Comparison of ENCODE assay signal across 8 cellular contexts in the genomic region with DNA sequence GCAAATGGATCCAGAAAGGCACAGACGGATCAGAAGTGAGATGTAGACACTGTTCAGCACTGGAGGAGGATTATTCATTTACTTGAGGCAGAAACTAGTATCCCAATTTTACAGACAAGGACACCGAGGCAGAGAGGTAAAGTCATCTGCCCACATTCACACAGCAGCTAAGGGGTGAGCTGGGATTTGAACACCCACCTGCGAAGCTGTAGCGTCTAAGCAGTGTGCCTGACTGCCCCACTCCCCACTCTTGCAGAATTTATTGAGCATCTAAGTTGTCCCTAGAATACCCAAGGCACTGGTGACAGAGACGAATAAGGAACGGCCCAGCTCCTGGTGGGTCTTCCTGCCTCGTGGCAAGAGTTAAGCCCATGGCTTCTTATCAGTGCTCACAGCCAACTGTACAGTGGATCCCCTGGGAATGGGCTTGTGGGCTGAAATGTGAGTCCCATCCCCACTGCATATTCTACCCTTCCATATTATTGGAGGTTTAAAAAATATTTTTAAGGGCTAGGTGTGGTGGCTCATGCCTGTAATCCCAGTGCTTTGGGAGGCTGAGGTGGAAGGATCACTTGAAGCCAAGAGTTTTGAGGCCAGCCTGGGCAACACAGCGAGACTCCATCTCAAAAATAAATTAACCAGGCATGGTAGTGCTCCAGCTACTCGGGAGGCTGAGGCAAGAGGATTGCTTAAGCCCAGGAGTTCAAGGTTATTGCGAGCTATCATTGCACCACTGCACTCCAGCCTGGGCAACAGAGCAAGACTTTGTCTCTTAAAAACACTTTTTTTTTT.
DNase-seq lines count a peak whose midpoint lies in the region; ATAC-seq and TF ChIP-seq lines count a peak whose summit lies in the region.

No MANE protein-coding gene starts in this region.

- H3K9ac ChIP-seq in SU-DHL-6 (ENCODE audit: low read length): 0 out of 2 replicates have a peak overlapping the region, but pooled peaks have one; percentile 63

- peak overlapping the region; percentile 87 for H3K27ac Mint-ChIP-seq in glutamatergic neuron (ENCODE audit: unreplicated experiment)

- H3K4me1 ChIP-seq in gastrocnemius medialis: peaks cover 15 to 19% of the 10 kb centered on the region in 2 donors

- no peak overlapping the region for H3K27ac ChIP-seq in SU-DHL-6 (ENCODE audit: low read depth, low read length)
- H3K27ac ChIP-seq in gastrocnemius medialis: peak overlapping the region; percentile 86 to 97 (median 94)

- peak overlapping the region; percentile 72 for H3K4me3 Mint-ChIP-seq in glutamatergic neuron (ENCODE audit: unreplicated experiment)

- H3K36me3 ChIP-seq in SU-DHL-6 (ENCODE audit: low read length): no peaks in the 10 kb centered on the region
- H3K36me3 ChIP-seq in gastrocnemius medialis: no peaks in the 10 kb centered on the region

- DNase-seq in glutamatergic neuron (no peak), gastrocnemius medialis (no peak), DMS53 treated with DMSO at 0.1 percent for 48 hours (lab: John Stamatoyannopoulos, UW; ENCODE audit: unreplicated experiment) (no peak), GM13976 (ENCODE audit: low spot score) (no peak), NCI-H1930 (lab: John Stamatoyannopoulos, UW) (no peak)

- no peaks in the 10 kb centered on the region for H4K20me1 ChIP-seq in SU-DHL-6 (ENCODE audit: low read depth, low read length)

- intact Hi-C loops in gastrocnemius medialis (cut with DNase I; ENCODE audit: low total_unique reads): loop anchor here (1.0 to 2.0 kb wide), 4 partner anchors 29 to 127 kb away; no protein-coding TSS in a partner anchor

- H3K9me2 ChIP-seq in SU-DHL-6 (replicated peaks; ENCODE audit: insufficient read depth, low read length): no peaks in the 10 kb centered on the region

- peaks cover 8% of the 10 kb centered on the region for H3K27me3 Mint-ChIP-seq in glutamatergic neuron (ENCODE audit: unreplicated experiment)

- peaks cover 38% of the 10 kb centered on the region for H3K4me1 Mint-ChIP-seq in glutamatergic neuron (ENCODE audit: low read depth, unreplicated experiment)

- peaks cover 17% of the 10 kb centered on the region for H3K9me3 Mint-ChIP-seq in glutamatergic neuron (ENCODE audit: unreplicated experiment)

- peak overlapping the region; percentile 65 for H3K4me2 ChIP-seq in SU-DHL-6 (ENCODE audit: low read depth, low read length, poor library complexity, severe bottlenecking)

- in situ Hi-C loops in gastrocnemius medialis (cut with MboI; ENCODE audit: low sequenced_read_pairs in 4 of 4) (loop anchor here in 3 of 4 donors (25.0 kb wide), 1 partner anchor 108 kb away; no protein-coding TSS in a partner anchor), GM13976 (cut with MboI; ENCODE audit: low sequenced_read_pairs, unreplicated experiment) (no loop called here)

- TF ChIP-seq CTCF in SU-DHL-6 (IDR thresholded peaks at IDR 0.05; ENCODE audit: insufficient read depth, low read length, poor library complexity, severe bottlenecking) (no peak), glutamatergic neuron (IDR thresholded peaks at IDR 0.05; ENCODE audit: partially characterized antibody, unreplicated experiment) (no peak), gastrocnemius medialis (IDR thresholded peaks at IDR 0.05 in 4 of 5, conservative IDR thresholded peaks at IDR 0.05 in 1 of 5) (no peak), GM13976 (IDR thresholded peaks at IDR 0.05; ENCODE audit: borderline replicate concordance, control extremely low read depth, extremely low read depth, insufficient read depth, missing control alignments) (no peak)

- peak overlapping the region; percentile 58 for H3K4me3 ChIP-seq in SU-DHL-6 (ENCODE audit: insufficient read depth, low read length, poor library complexity, severe bottlenecking)
- H3K4me3 ChIP-seq in gastrocnemius medialis: peak overlapping the region in 1 of 4 donors; percentile 78

- H3F3A ChIP-seq in SU-DHL-6 (ENCODE audit: insufficient read depth): no peaks in the 10 kb centered on the region

- no peaks in the 10 kb centered on the region for H3K36me3 Mint-ChIP-seq in glutamatergic neuron (ENCODE audit: unreplicated experiment)

- H3K27me3 ChIP-seq in SU-DHL-6 (ENCODE audit: low read length) (no peaks in the 10 kb centered on the region), gastrocnemius medialis (no peaks in the 10 kb centered on the region)

- peak; percentile 7 for ATAC-seq in GM19395 (IDR thresholded peaks at IDR 0.05; ENCODE audit: unreplicated experiment)
- ATAC-seq in gastrocnemius medialis: no peak
- no peak for ATAC-seq in HG03378 (IDR thresholded peaks at IDR 0.05; ENCODE audit: unreplicated experiment)

- H3K79me2 ChIP-seq in SU-DHL-6 (ENCODE audit: insufficient read depth, low read length): no peaks in the 10 kb centered on the region

- H3K9me3 ChIP-seq in SU-DHL-6 (ENCODE audit: insufficient read depth, low read length) (no peaks in the 10 kb centered on the region), gastrocnemius medialis (no peaks in the 10 kb centered on the region)

- no peak for TF ChIP-seq POLR2A in gastrocnemius medialis (IDR thresholded peaks at IDR 0.05)

- H2AFZ ChIP-seq in SU-DHL-6 (ENCODE audit: low read depth, low read length, severe bottlenecking): peak overlapping the region; percentile 91
